Comparison of ENCODE assay signal across 19 cellular contexts in genomic region chr9:127216210-127216887, GRCh38. TPM values are rescaled to one million over a fixed set of nuclear protein-coding genes. Genes with fewer than 3 reads are reported as not detected.
A peak's percentile ranks its signal among the peaks of the same experiment; 100 is the strongest.
DNase-seq lines count a peak whose midpoint lies in the region; ATAC-seq, FAIRE-seq and TF ChIP-seq lines count a peak whose summit lies in the region.
"Had no signal": no experiment of that assay in that cellular context is flagged by ENCODE, and none has a peak within 500 bp of the region (broad histone marks: within the 10 kb centered on the region; RNA-seq: fewer than 3 reads in every experiment).

No MANE protein-coding gene starts in this region.

- H3K27ac Mint-ChIP-seq in stimulated activated effector memory CD8-positive, alpha-beta T cell treated with anti-CD3 and anti-CD28 coated beads, Interleukin-12 subunit alpha, Interleukin-12 subunit beta, amount 100 ng/mL, for 72 hours: peak overlapping the region; percentile 10
- H3K27ac Mint-ChIP-seq: B cell; CD4-positive, alpha-beta T cell had no signal

- H3K36me3 ChIP-seq in H7 (replicated peaks; ENCODE audit: control insufficient read depth, insufficient read depth, low read length) (no peaks in the 10 kb centered on the region), bronchial epithelial cell (ENCODE audit: control insufficient read depth, insufficient read depth, low read length) (no peaks in the 10 kb centered on the region), keratinocyte (ENCODE audit: control insufficient read depth in 2 of 2, extremely low read depth in 1 of 2, insufficient read depth in 2 of 2, low read length in 2 of 2) (no peaks in the 10 kb centered on the region)

- peak; percentile 13 for DNase-seq in H7
- DNase-seq in bronchial epithelial cell (ENCODE audit: low read depth): peak; percentile 46
- no peak for DNase-seq in keratinocyte (ENCODE audit: low read depth, low spot score)
- no peak for DNase-seq in stimulated activated effector memory CD8-positive, alpha-beta T cell treated with anti-CD3 and anti-CD28 coated beads, Interleukin-12 subunit alpha, Interleukin-12 subunit beta, amount 100 ng/mL, for 72 hours (ENCODE audit: low spot score in 2 of 2)
- no peak for DNase-seq in NCI-H526 treated with DMSO at 0.1 percent for 48 hours (lab: John Stamatoyannopoulos, UW)
- DNase-seq in superior temporal gyrus (ENCODE audit: extremely low spot score): no peak
- DNase-seq: C1 segment of cervical spinal cord; CD4-positive, alpha-beta T cell; DMS79 treated with DMSO at 0.1 percent for 48 hours; EL; HCEC 1CT had no signal

- H3K4me1 Mint-ChIP-seq in stimulated activated effector memory CD8-positive, alpha-beta T cell treated with anti-CD3 and anti-CD28 coated beads, Interleukin-12 subunit alpha, Interleukin-12 subunit beta, amount 100 ng/mL, for 72 hours: peaks cover 6% of the 10 kb centered on the region

- no peaks in the 10 kb centered on the region for H3K36me3 Mint-ChIP-seq in stimulated activated effector memory CD8-positive, alpha-beta T cell treated with anti-CD3 and anti-CD28 coated beads, Interleukin-12 subunit alpha, Interleukin-12 subunit beta, amount 100 ng/mL, for 72 hours

- no peaks in the 10 kb centered on the region for H3K9me1 ChIP-seq in keratinocyte (ENCODE audit: control insufficient read depth, extremely low read depth, insufficient read depth, low read length)

- no peaks in the 10 kb centered on the region for H3K79me2 ChIP-seq in keratinocyte (ENCODE audit: control insufficient read depth, insufficient read depth, low read length)

- FAIRE-seq in bronchial epithelial cell (lab: Jason Lieb, UNC): no peak
- FAIRE-seq in keratinocyte (lab: Jason Lieb, UNC): peak; percentile 61
- FAIRE-seq: A204.1, G401.6, GM12891, H1, HepG2, HTR-8/SVneo had no signal

- H3K4me2 ChIP-seq in keratinocyte (ENCODE audit: control insufficient read depth, extremely low read depth, insufficient read depth, low read depth, low read length): no peak overlapping the region

- H3K27ac ChIP-seq in keratinocyte (ENCODE audit: control insufficient read depth, insufficient read depth, low read length): no peak overlapping the region

- H2AFZ ChIP-seq in keratinocyte (ENCODE audit: control insufficient read depth, low read length): no peak overlapping the region

- H3K27me3 ChIP-seq in H7 (ENCODE audit: control insufficient read depth, insufficient read depth, low read length) (no peaks in the 10 kb centered on the region; the same call in 1 of the 2 replicates), bronchial epithelial cell (ENCODE audit: control insufficient read depth, insufficient read depth, low read length) (no peaks in the 10 kb centered on the region), keratinocyte (ENCODE audit: control insufficient read depth, extremely low read depth, insufficient read depth, low read length) (peaks cover 18% of the 10 kb centered on the region)

- TF ChIP-seq CTCF in bronchial epithelial cell (IDR thresholded peaks at IDR 0.05; ENCODE audit: insufficient read depth, low read length, severe bottlenecking) (no peak), keratinocyte (optimal IDR thresholded peaks at IDR 0.05 in 1 of 3, IDR thresholded peaks at IDR 0.05 in 1 of 3, conservative IDR thresholded peaks at IDR 0.05 in 1 of 3; ENCODE audit: extremely low read depth in 1 of 3, insufficient read depth in 2 of 3, low read length in 3 of 3) (no peak)

- no peaks in the 10 kb centered on the region for H3K9me3 ChIP-seq in keratinocyte (ENCODE audit: control insufficient read depth, low read depth, low read length)

- dilution Hi-C loops in keratinocyte (cut with MboI; ENCODE audit: extremely low pct_ligation_motif_present, low sequenced_read_pairs): no loop called here

- peaks cover 7% of the 10 kb centered on the region for H3K4me1 ChIP-seq in keratinocyte (ENCODE audit: control insufficient read depth, extremely low read depth, insufficient read depth, low read length)

- H4K20me1 ChIP-seq in keratinocyte (ENCODE audit: control insufficient read depth, extremely low read depth, insufficient read depth, low read length): no peaks in the 10 kb centered on the region

- H3K4me3 Mint-ChIP-seq in stimulated activated effector memory CD8-positive, alpha-beta T cell treated with anti-CD3 and anti-CD28 coated beads, Interleukin-12 subunit alpha, Interleukin-12 subunit beta, amount 100 ng/mL, for 72 hours: no peak overlapping the region
- H3K4me3 Mint-ChIP-seq: B cell; CD4-positive, alpha-beta T cell had no signal

- ATAC-seq in stimulated activated effector memory CD8-positive, alpha-beta T cell treated with anti-CD3 and anti-CD28 coated beads, Interleukin-12 subunit alpha, Interleukin-12 subunit beta, amount 100 ng/mL, for 72 hours: no peak
- ATAC-seq in GM18861 (IDR thresholded peaks at IDR 0.05; ENCODE audit: unreplicated experiment): no peak
- ATAC-seq: HepG2 had no signal

- no peak overlapping the region for H3K4me3 ChIP-seq in H7 (ENCODE audit: insufficient read depth, low read depth, low read length)
- no peak overlapping the region for H3K4me3 ChIP-seq in bronchial epithelial cell (ENCODE audit: low read depth, low read length)
- H3K4me3 ChIP-seq in keratinocyte (ENCODE audit: control insufficient read depth in 2 of 3, extremely low read depth in 1 of 3, insufficient read depth in 2 of 3, low read depth in 1 of 3, low read length in 3 of 3): no peak overlapping the region

- no peak overlapping the region for H3K9ac ChIP-seq in keratinocyte (ENCODE audit: control insufficient read depth, extremely low read depth, insufficient read depth, low read length)

- no peaks in the 10 kb centered on the region for H3K9me3 Mint-ChIP-seq in stimulated activated effector memory CD8-positive, alpha-beta T cell treated with anti-CD3 and anti-CD28 coated beads, Interleukin-12 subunit alpha, Interleukin-12 subunit beta, amount 100 ng/mL, for 72 hours
- H3K9me3 Mint-ChIP-seq: CD4-positive, alpha-beta T cell had no signal

RNA-seq across cellular contexts. Expression of gene GARNL3, which starts 48.2 kb away (rescaled TPM):
- total RNA-seq in H7 (2014; rRNA removed; shearing (Covaris generic)): 2.9 and 6.7 TPM in 2 replicates
- total RNA-seq in bronchial epithelial cell: 2.4 and 5.4 TPM in 2 replicates
- 2.0 to 3.3 TPM (median 2.4 TPM) in 3 replicates for polyA plus RNA-seq in keratinocyte
- 4.2 TPM for polyA plus RNA-seq in keratinocyte (2011; ENCODE audit: low read depth)
- 1.7 and 2.3 TPM in 2 replicates for polyA plus RNA-seq in keratinocyte (2011; cell fraction: cytosol; rRNA removed)
- 10.7 and 12.6 TPM in 2 replicates for polyA plus RNA-seq in keratinocyte (2011; cell fraction: nucleus; rRNA removed)
- polyA plus RNA-seq in keratinocyte (2012; ENCODE audit: low replicate concordance): 1.7 and 2.0 TPM in 2 replicates
- 3.9 to 11.7 TPM (median 5.9 TPM) in 3 replicates for polyA minus RNA-seq in keratinocyte
- polyA minus RNA-seq in keratinocyte (2011; cell fraction: cytosol; rRNA and poly(A)+ RNA removed): 0.96 TPM
- polyA minus RNA-seq in keratinocyte (2011; cell fraction: nucleus; rRNA and poly(A)+ RNA removed): 9.0 and 18.9 TPM in 2 replicates

Comparison
In these comparisons a context has a peak if more than half of its experiments do, and no peak if none do; other contexts are left out.
1. DNase-seq: peak in H7 (single experiment) and bronchial epithelial cell (single experiment); none in keratinocyte (single experiment), stimulated activated effector memory CD8-positive, alpha-beta T cell treated with anti-CD3 and anti-CD28 coated beads, Interleukin-12 subunit alpha, Interleukin-12 subunit beta, amount 100 ng/mL, for 72 hours (0 of 2), NCI-H526 treated with DMSO at 0.1 percent for 48 hours (single experiment) and superior temporal gyrus (single experiment).